ENCODE assay signal across 22 cellular contexts in the genomic region with DNA sequence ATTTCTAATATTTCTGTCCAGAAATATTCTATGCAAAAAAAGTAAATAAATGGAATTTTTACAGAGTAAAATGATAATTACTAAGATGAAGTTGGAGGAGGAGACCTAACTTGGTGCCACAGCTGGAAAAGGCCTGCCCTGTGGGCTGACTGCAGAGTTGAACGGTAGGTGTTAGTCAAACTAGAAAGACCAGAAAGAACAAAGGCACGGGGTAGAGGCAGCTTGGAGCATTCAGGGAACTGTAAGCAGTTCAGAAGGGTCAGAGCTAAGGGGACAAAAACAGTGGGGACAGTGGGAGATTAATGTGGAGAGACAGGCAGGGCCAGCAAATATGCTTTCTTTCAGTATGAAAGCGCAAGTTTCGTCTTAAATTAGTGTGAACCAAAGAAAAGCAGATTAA. TPM values are rescaled to one million over a fixed set of nuclear protein-coding genes. Genes with fewer than 3 reads are reported as not detected.
A peak's percentile ranks its signal among the peaks of the same experiment; 100 is the strongest.
DNase-seq lines count a peak whose midpoint lies in the region; ATAC-seq and TF ChIP-seq lines count a peak whose summit lies in the region.
"Had no signal": no experiment of that assay in that cellular context is flagged by ENCODE, and none has a peak within 500 bp of the region (broad histone marks: within the 10 kb centered on the region; RNA-seq: fewer than 3 reads in every experiment).

No MANE protein-coding gene starts in this region.

- H3K27me3 Mint-ChIP-seq in activated CD4-positive, alpha-beta T cell treated with anti-CD3 and anti-CD28 coated beads for 36 hours, result no peaks in the 10 kb centered on the region
- H3K27me3 Mint-ChIP-seq in activated B cell treated with CpG ODN at 0.5 μM for 24 hours (no peaks in the 10 kb centered on the region), mesothelial cell of epicardium (ENCODE audit: low read depth) (no peaks in the 10 kb centered on the region)

- CTCF ChIA-PET in activated CD4-positive, alpha-beta T cell treated with anti-CD3 and anti-CD28 coated beads for 36 hours (lab: Charles Lee), result interaction anchor here (0.5 to 2.1 kb wide), 2 partner anchors 11 to 39 kb away, joined by 3 to 5 read pairs; no protein-coding TSS in a partner anchor
- CTCF ChIA-PET in activated B cell treated with CpG ODN at 0.5 μM for 24 hours (lab: Charles Lee), result no interaction called here

- POLR2A ChIA-PET in activated CD4-positive, alpha-beta T cell treated with anti-CD3 and anti-CD28 coated beads for 36 hours (lab: Charles Lee), result no interaction called here
- POLR2A ChIA-PET in activated B cell treated with CpG ODN at 0.5 μM for 24 hours (lab: Charles Lee), result no interaction called here

- H3K27ac Mint-ChIP-seq in activated CD4-positive, alpha-beta T cell treated with anti-CD3 and anti-CD28 coated beads for 36 hours, result peak overlapping the region; percentile 52
- H3K27ac Mint-ChIP-seq in activated B cell treated with CpG ODN at 0.5 μM for 24 hours, result peak overlapping the region; percentile 32
- peak overlapping the region; percentile 15 for H3K27ac Mint-ChIP-seq in mesothelial cell of epicardium
- H3K27ac Mint-ChIP-seq: CD8-positive, alpha-beta T cell had no signal

- H3K9me3 Mint-ChIP-seq in activated CD4-positive, alpha-beta T cell treated with anti-CD3 and anti-CD28 coated beads for 36 hours (ENCODE audit: low read depth), result peaks cover 5% of the 10 kb centered on the region
- H3K9me3 Mint-ChIP-seq in activated B cell treated with CpG ODN at 0.5 μM for 24 hours, result no peaks in the 10 kb centered on the region
- peaks cover 7% of the 10 kb centered on the region for H3K9me3 Mint-ChIP-seq in mesothelial cell of epicardium
- H3K9me3 Mint-ChIP-seq: CD8-positive, alpha-beta T cell had no signal

- no peak for TF ChIP-seq CTCF in activated B cell treated with CpG ODN at 0.5 μM for 24 hours (IDR thresholded peaks at IDR 0.05)
- TF ChIP-seq CTCF in mesothelial cell of epicardium (IDR thresholded peaks at IDR 0.05; ENCODE audit: unreplicated experiment), result no peak

- H3K4me3 Mint-ChIP-seq in activated CD4-positive, alpha-beta T cell treated with anti-CD3 and anti-CD28 coated beads for 36 hours, result no peak overlapping the region
- H3K4me3 Mint-ChIP-seq in activated B cell treated with CpG ODN at 0.5 μM for 24 hours, result no peak overlapping the region
- no peak overlapping the region for H3K4me3 Mint-ChIP-seq in mesothelial cell of epicardium
- H3K4me3 Mint-ChIP-seq: CD8-positive, alpha-beta T cell had no signal

- ATAC-seq in activated CD4-positive, alpha-beta T cell treated with anti-CD3 and anti-CD28 coated beads for 36 hours, result no peak
- ATAC-seq in activated B cell treated with CpG ODN at 0.5 μM for 24 hours (ENCODE audit: low read depth), result no peak
- ATAC-seq in HG02759 (IDR thresholded peaks at IDR 0.05; ENCODE audit: unreplicated experiment), result no peak
- no peak for ATAC-seq in HG03521 (IDR thresholded peaks at IDR 0.05; ENCODE audit: unreplicated experiment)
- ATAC-seq: CD8-positive, alpha-beta T cell; naive thymus-derived CD4-positive, alpha-beta T cell had no signal

- peaks cover 2% of the 10 kb centered on the region for H3K36me3 Mint-ChIP-seq in activated CD4-positive, alpha-beta T cell treated with anti-CD3 and anti-CD28 coated beads for 36 hours (ENCODE audit: low read depth)
- H3K36me3 Mint-ChIP-seq in activated B cell treated with CpG ODN at 0.5 μM for 24 hours (ENCODE audit: low read depth) (no peaks in the 10 kb centered on the region), mesothelial cell of epicardium (no peaks in the 10 kb centered on the region)
- H3K36me3 Mint-ChIP-seq: CD8-positive, alpha-beta T cell had no signal

- intact Hi-C loops in activated CD4-positive, alpha-beta T cell treated with anti-CD3 and anti-CD28 coated beads for 36 hours (cut with DNase I, micrococcal nuclease), result no loop called here
- intact Hi-C loops in activated B cell treated with CpG ODN at 0.5 μM for 24 hours (cut with micrococcal nuclease), result loop anchor here (5.0 kb wide), 1 partner anchor 270 kb away; a partner anchor contains a TSS

- peak; percentile 29 for DNase-seq in activated CD4-positive, alpha-beta T cell treated with anti-CD3 and anti-CD28 coated beads for 36 hours
- no peak for DNase-seq in activated CD4-positive, alpha-beta T cell treated with anti-CD3 and anti-CD28 coated beads for 1 hour
- DNase-seq in ELF-1 (ENCODE audit: low read depth, low spot score) (peak; percentile 71), activated B cell treated with CpG ODN at 0.5 μM for 24 hours (no peak), mesothelial cell of epicardium (ENCODE audit: low spot score in 2 of 2, unreplicated experiment in 2 of 2) (no peak), cortex of kidney (lab: John Stamatoyannopoulos, UW) (no peak)
- DNase-seq: activated CD4-positive, CD25-positive, alpha-beta regulatory T cell; activated gamma-delta T cell treated with Interleukin-2 at 50 U/mL for 16 hours; CD8-positive, alpha-beta T cell; cerebellar nuclear complex; effector CD4-positive, alpha-beta T cell; foreskin melanocyte; GF-D8; hypothalamus; kidney; mammary epithelial cell; small intestine; stimulated activated CD4-positive, alpha-beta T cell treated with anti-CD3 and anti-CD28 coated beads, Interleukin-2, amount 100 ng/mL, for 48 hours; upper lobe of left lung had no signal

- peaks cover 36% of the 10 kb centered on the region for H3K4me1 Mint-ChIP-seq in activated CD4-positive, alpha-beta T cell treated with anti-CD3 and anti-CD28 coated beads for 36 hours
- H3K4me1 Mint-ChIP-seq in activated B cell treated with CpG ODN at 0.5 μM for 24 hours (peaks cover 13% of the 10 kb centered on the region), mesothelial cell of epicardium (peaks cover 11% of the 10 kb centered on the region)

RNA-seq across cellular contexts. Expression of a gene that starts 39.3 kb away (rescaled TPM):
- under 1 TPM; 0.32 to 0.33 TPM for total RNA-seq in activated CD4-positive, alpha-beta T cell treated with anti-CD3 and anti-CD28 coated beads for 36 hours
- total RNA-seq in activated B cell treated with CpG ODN at 0.5 μM for 24 hours (0.22 and 0.56 TPM in 2 replicates), mesothelial cell of epicardium (33.2 to 40.4 TPM (median 36.3 TPM) in 3 replicates)
- total RNA-seq: CD8-positive, alpha-beta T cell had no signal

Comparison
In these comparisons a context has a peak if more than half of its experiments do, and no peak if none do; other contexts are left out.
1. DNase-seq: peak in activated CD4-positive, alpha-beta T cell treated with anti-CD3 and anti-CD28 coated beads for 36 hours (single experiment) and ELF-1 (single experiment); none in activated CD4-positive, alpha-beta T cell treated with anti-CD3 and anti-CD28 coated beads for 1 hour (single experiment), activated B cell treated with CpG ODN at 0.5 μM for 24 hours (single experiment), mesothelial cell of epicardium (0 of 2) and cortex of kidney (single experiment).
2. RNA of a gene that starts 39.3 kb away (total RNA-seq): 33.2 to 40.4 TPM in mesothelial cell of epicardium; 0.32 to 0.33 TPM in activated CD4-positive, alpha-beta T cell treated with anti-CD3 and anti-CD28 coated beads for 36 hours and 0.22 to 0.56 TPM in activated B cell treated with CpG ODN at 0.5 μM for 24 hours; every median in the first group is over 10 times any median in the second.
3. Peak in every context shown above with its lines, with median percentiles within 50 percentile points of each other: H3K27ac Mint-ChIP-seq.